Comparison of ENCODE assay signal across 1 cellular context in genomic region chr22:41285820-41286638, GRCh38.
TF ChIP-seq lines count a peak whose summit lies in the region.

TSS of gene RANGAP1 (minus strand) at chr22:41286187. CDS start at chr22:41281044, 5,143 bp downstream.

TF ChIP-seq in HepG2, 621 proteins besides CTCF, POLR2A, EP300 and RAD21 (continued from another document and continues in another):
- no peak for TF ChIP-seq TIGD3 (CRISPR knock-in tag; IDR thresholded peaks at IDR 0.05; ENCODE audit: borderline replicate concordance)
- TF ChIP-seq ATF2 (CRISPR knock-in tag; IDR thresholded peaks at IDR 0.05) = no peak
- no peak for TF ChIP-seq ZUFSP (CRISPR knock-in tag; IDR thresholded peaks at IDR 0.05; ENCODE audit: borderline replicate concordance)
- TF ChIP-seq ZNF530 (CRISPR knock-in tag; IDR thresholded peaks at IDR 0.05; ENCODE audit: low read depth) = no peak
- TF ChIP-seq HMG20A (CRISPR knock-in tag; IDR thresholded peaks at IDR 0.05; ENCODE audit: borderline replicate concordance) = no peak
- no peak for TF ChIP-seq ZNF205 (CRISPR knock-in tag; IDR thresholded peaks at IDR 0.05)
- peak; percentile 61; the same call in 1 of the 2 replicates for TF ChIP-seq CHD2 (IDR thresholded peaks at IDR 0.05; ENCODE audit: low read depth, low read length)
- TF ChIP-seq GPBP1L1 (CRISPR knock-in tag; IDR thresholded peaks at IDR 0.05) = no peak
- TF ChIP-seq FOXO1 (CRISPR knock-in tag; IDR thresholded peaks at IDR 0.05) = no peak
- peak; percentile 94 for TF ChIP-seq CREM (IDR thresholded peaks at IDR 0.05)
- TF ChIP-seq CREM (CRISPR knock-in tag; IDR thresholded peaks at IDR 0.05) = no peak
- no peak for TF ChIP-seq DNMT1 (CRISPR knock-in tag; IDR thresholded peaks at IDR 0.05)
- TF ChIP-seq ATF1 (CRISPR knock-in tag; IDR thresholded peaks at IDR 0.05) = peak; percentile 83
- TF ChIP-seq ZNF317 (CRISPR knock-in tag; IDR thresholded peaks at IDR 0.05) = no peak
- TF ChIP-seq CBFB (CRISPR knock-in tag; IDR thresholded peaks at IDR 0.05) = peak; percentile 62
- no peak for TF ChIP-seq ZNF75D (CRISPR knock-in tag; IDR thresholded peaks at IDR 0.05; ENCODE audit: borderline replicate concordance)
- peak; percentile 93 for TF ChIP-seq YEATS4 (CRISPR knock-in tag; IDR thresholded peaks at IDR 0.05; ENCODE audit: borderline replicate concordance)
- TF ChIP-seq CENPX (CRISPR knock-in tag; IDR thresholded peaks at IDR 0.05) = no peak
- TF ChIP-seq NFIC (IDR thresholded peaks at IDR 0.05; ENCODE audit: low read length) = no peak
- TF ChIP-seq ZNF101 (CRISPR knock-in tag; IDR thresholded peaks at IDR 0.05; ENCODE audit: borderline replicate concordance, low read depth) = no peak
- TF ChIP-seq ZBTB43 (CRISPR knock-in tag; conservative IDR thresholded peaks at IDR 0.05) = peak; percentile 17; the same call in 1 of the 2 replicates
- TF ChIP-seq ZNF431 (CRISPR knock-in tag; IDR thresholded peaks at IDR 0.05; ENCODE audit: borderline replicate concordance, low read depth) = no peak
- TF ChIP-seq RCOR2 (CRISPR knock-in tag; IDR thresholded peaks at IDR 0.05) = no peak
- TF ChIP-seq DMTF1 (CRISPR knock-in tag; IDR thresholded peaks at IDR 0.05) = no peak
- peak; percentile 23; the same call in 1 of the 2 replicates for TF ChIP-seq PHF20 (CRISPR knock-in tag; IDR thresholded peaks at IDR 0.05)
- TF ChIP-seq CSRNP2 (CRISPR knock-in tag; conservative IDR thresholded peaks at IDR 0.05; ENCODE audit: low read depth) = no peak
- 0 out of 2 replicates have a peak, but pooled peaks have one; percentile 21 for TF ChIP-seq BCL3 (CRISPR knock-in tag; IDR thresholded peaks at IDR 0.05)
- peak; percentile 96 for TF ChIP-seq GABPB1 (CRISPR knock-in tag; IDR thresholded peaks at IDR 0.05)
- TF ChIP-seq ZZZ3 (CRISPR knock-in tag; IDR thresholded peaks at IDR 0.05; ENCODE audit: borderline replicate concordance) = no peak
- peak; percentile 30 for TF ChIP-seq MNT (IDR thresholded peaks at IDR 0.05)
- TF ChIP-seq NFYC (CRISPR knock-in tag; IDR thresholded peaks at IDR 0.05) = peak; percentile 85
- TF ChIP-seq HDAC1 (CRISPR knock-in tag; IDR thresholded peaks at IDR 0.05) = peak; percentile 82
- no peak for TF ChIP-seq ZNF577 (CRISPR knock-in tag; IDR thresholded peaks at IDR 0.05; ENCODE audit: borderline replicate concordance, low read depth)
- TF ChIP-seq CCDC6 (CRISPR knock-in tag; IDR thresholded peaks at IDR 0.05) = no peak
- peak; percentile 47; the same call in 1 of the 2 replicates for TF ChIP-seq ZSCAN20 (CRISPR knock-in tag; IDR thresholded peaks at IDR 0.05; ENCODE audit: borderline replicate concordance)
- no peak for TF ChIP-seq NPAS2 (CRISPR knock-in tag; IDR thresholded peaks at IDR 0.05; ENCODE audit: borderline replicate concordance)
- no peak for TF ChIP-seq WIZ (CRISPR knock-in tag; IDR thresholded peaks at IDR 0.05)
- peak; percentile 23; the same call in 1 of the 2 replicates for TF ChIP-seq YEATS2 (CRISPR knock-in tag; IDR thresholded peaks at IDR 0.05; ENCODE audit: borderline replicate concordance)
- TF ChIP-seq CENPT (CRISPR knock-in tag; IDR thresholded peaks at IDR 0.05; ENCODE audit: low read depth) = no peak
- TF ChIP-seq FUBP1 (CRISPR knock-in tag; IDR thresholded peaks at IDR 0.05; ENCODE audit: borderline replicate concordance) = no peak
- no peak for TF ChIP-seq ZBTB34 (CRISPR knock-in tag; IDR thresholded peaks at IDR 0.05)
- TF ChIP-seq MXD3 (CRISPR knock-in tag; IDR thresholded peaks at IDR 0.05) = no peak
- TF ChIP-seq SMARCC2 (IDR thresholded peaks at IDR 0.05) = no peak
